Comparison of ENCODE assay signal across 9 cellular contexts in the genomic region with DNA sequence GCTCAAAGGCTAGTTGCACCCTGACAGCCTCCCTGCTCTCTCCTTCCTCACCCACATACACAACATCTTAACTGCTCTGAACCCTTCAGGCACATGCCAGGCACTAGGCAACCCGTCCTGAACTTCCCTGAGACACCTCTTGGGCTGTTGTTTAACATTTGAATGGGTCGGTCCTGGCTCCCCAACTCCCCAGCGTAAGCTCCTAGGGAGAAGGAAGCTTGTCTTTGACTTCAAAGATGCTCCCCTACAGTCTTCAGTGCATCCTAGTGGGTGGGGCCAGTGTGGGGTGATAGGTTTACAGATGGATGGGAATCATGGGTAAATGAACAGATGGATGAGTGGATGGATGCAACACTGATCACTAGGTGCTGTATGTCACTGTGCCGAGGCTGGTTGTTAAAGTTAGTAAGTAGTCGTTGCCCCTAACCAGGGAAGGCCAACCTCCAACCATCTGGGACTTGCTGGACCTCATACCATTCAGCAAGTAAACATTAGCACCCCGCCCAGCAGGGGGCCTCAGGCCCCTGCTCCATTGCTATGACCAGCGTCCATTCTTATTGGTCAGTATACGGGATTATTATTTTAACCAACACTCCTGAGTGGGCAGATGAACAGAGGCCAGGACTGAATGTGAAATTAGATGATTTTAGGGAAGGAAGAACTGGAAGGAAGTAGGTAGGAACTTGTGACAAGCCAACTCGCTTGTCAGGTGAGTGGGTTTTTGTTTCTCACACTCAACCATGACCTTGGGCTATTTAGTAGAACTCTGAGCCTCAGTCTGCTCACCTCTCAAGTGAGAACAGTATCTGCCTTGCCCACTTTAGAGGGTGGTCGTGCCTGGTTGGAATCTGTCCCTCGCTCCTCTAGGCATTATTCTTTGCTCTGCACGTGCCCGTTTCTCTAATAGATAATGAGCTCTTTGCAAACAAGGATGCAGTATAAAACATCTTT.
DNase-seq lines count a peak whose midpoint lies in the region; ATAC-seq and TF ChIP-seq lines count a peak whose summit lies in the region.
"Had no signal": no experiment of that assay in that cellular context is flagged by ENCODE, and none has a peak within 500 bp of the region (broad histone marks: within the 10 kb centered on the region; RNA-seq: fewer than 3 reads in every experiment).

No MANE protein-coding gene starts in this region.

- H3K4me1 ChIP-seq in ascending aorta: no peaks in the 10 kb centered on the region

- H3K4me1 Mint-ChIP-seq in immature natural killer cell: no peaks in the 10 kb centered on the region
- peaks cover 9% of the 10 kb centered on the region for H3K4me1 Mint-ChIP-seq in stimulated activated memory B cell treated with anti-CD40 and anti-IgM and Interleukin-4, amounts not matched to agents 10 μg/mL and 1 μg/mL and 100 μg/mL, for 72 hours
- H3K4me1 Mint-ChIP-seq in activated T-cell treated with anti-CD3 and anti-CD28 coated beads, Interleukin-2, amount 50 U/mL, for 24 hours (ENCODE audit: low read depth): no peaks in the 10 kb centered on the region
- H3K4me1 Mint-ChIP-seq: CD4-positive, CD25-positive, alpha-beta regulatory T cell had no signal

- no peaks in the 10 kb centered on the region for H3K9me3 Mint-ChIP-seq in immature natural killer cell
- no peaks in the 10 kb centered on the region for H3K9me3 Mint-ChIP-seq in stimulated activated memory B cell treated with anti-CD40 and anti-IgM and Interleukin-4, amounts not matched to agents 10 μg/mL and 1 μg/mL and 100 μg/mL, for 72 hours
- H3K9me3 Mint-ChIP-seq in activated T-cell treated with anti-CD3 and anti-CD28 coated beads, Interleukin-2, amount 50 U/mL, for 24 hours: no peaks in the 10 kb centered on the region

- peaks cover 11 to 22% (median 19%) of the 10 kb centered on the region in 3 donors for H3K27me3 Mint-ChIP-seq in immature natural killer cell (ENCODE audit: low read depth in 3 of 3)
- H3K27me3 Mint-ChIP-seq in stimulated activated memory B cell treated with anti-CD40 and anti-IgM and Interleukin-4, amounts not matched to agents 10 μg/mL and 1 μg/mL and 100 μg/mL, for 72 hours: peaks cover 53% of the 10 kb centered on the region
- peaks cover 55% of the 10 kb centered on the region for H3K27me3 Mint-ChIP-seq in activated T-cell treated with anti-CD3 and anti-CD28 coated beads, Interleukin-2, amount 50 U/mL, for 24 hours

- peak; percentile 69 for ATAC-seq in stimulated activated memory B cell treated with anti-CD40 and anti-IgM and Interleukin-4, amounts not matched to agents 10 μg/mL and 1 μg/mL and 100 μg/mL, for 72 hours
- ATAC-seq in GM18907 (IDR thresholded peaks at IDR 0.05; ENCODE audit: unreplicated experiment): no peak

- H3K27ac ChIP-seq in ascending aorta: no peak overlapping the region

- H3K9me3 ChIP-seq in ascending aorta: no peaks in the 10 kb centered on the region

- no peak overlapping the region for H3K27ac Mint-ChIP-seq in immature natural killer cell
- H3K27ac Mint-ChIP-seq in stimulated activated memory B cell treated with anti-CD40 and anti-IgM and Interleukin-4, amounts not matched to agents 10 μg/mL and 1 μg/mL and 100 μg/mL, for 72 hours: no peak overlapping the region
- H3K27ac Mint-ChIP-seq in activated T-cell treated with anti-CD3 and anti-CD28 coated beads, Interleukin-2, amount 50 U/mL, for 24 hours: no peak overlapping the region
- H3K27ac Mint-ChIP-seq: CD4-positive, CD25-positive, alpha-beta regulatory T cell had no signal

- TF ChIP-seq CTCF in ascending aorta (IDR thresholded peaks at IDR 0.05): peak; percentile 53 to 73 (median 59)

- no peaks in the 10 kb centered on the region for H3K36me3 ChIP-seq in ascending aorta

- no peak overlapping the region for H3K4me3 ChIP-seq in ascending aorta

- H3K27me3 ChIP-seq in ascending aorta: no peaks in the 10 kb centered on the region

- DNase-seq in SIG-M5 treated with dmso at 0.1 percent for 504 hours (lab: John Stamatoyannopoulos, UW; ENCODE audit: unreplicated experiment) (peak; percentile 14), SIG-M5 (lab: John Stamatoyannopoulos, UW) (no peak), KBM-7 (peak; percentile 57), ascending aorta (ENCODE audit: low spot score in 2 of 2) (peak; percentile 14 to 81), immature natural killer cell (peak; percentile 26 to 34 (median 32))
- DNase-seq in activated T-cell treated with anti-CD3 and anti-CD28 coated beads, Interleukin-2, amount 50 U/mL, for 24 hours: no peak
- DNase-seq: CD4-positive, CD25-positive, alpha-beta regulatory T cell had no signal

- intact Hi-C loops in ascending aorta (cut with DNase I): loop anchor here (1.0 kb wide), 1 partner anchor 129 kb away; no protein-coding TSS in a partner anchor

- peaks cover 0 to 7% (median 0%) of the 10 kb centered on the region in 3 donors for H3K36me3 Mint-ChIP-seq in immature natural killer cell
- H3K36me3 Mint-ChIP-seq in stimulated activated memory B cell treated with anti-CD40 and anti-IgM and Interleukin-4, amounts not matched to agents 10 μg/mL and 1 μg/mL and 100 μg/mL, for 72 hours: no peaks in the 10 kb centered on the region
- no peaks in the 10 kb centered on the region for H3K36me3 Mint-ChIP-seq in activated T-cell treated with anti-CD3 and anti-CD28 coated beads, Interleukin-2, amount 50 U/mL, for 24 hours (ENCODE audit: low read depth)
- H3K36me3 Mint-ChIP-seq: CD4-positive, CD25-positive, alpha-beta regulatory T cell had no signal

- in situ Hi-C loops in KBM-7 (cut with MboI; ENCODE audit: low pct_unique_long_range_greater_than_20kb, low sequenced_read_pairs): no loop called here

- H3K4me3 Mint-ChIP-seq in immature natural killer cell: peak overlapping the region in 1 of 5 donors; percentile 56
- H3K4me3 Mint-ChIP-seq in stimulated activated memory B cell treated with anti-CD40 and anti-IgM and Interleukin-4, amounts not matched to agents 10 μg/mL and 1 μg/mL and 100 μg/mL, for 72 hours: no peak overlapping the region
- no peak overlapping the region for H3K4me3 Mint-ChIP-seq in activated T-cell treated with anti-CD3 and anti-CD28 coated beads, Interleukin-2, amount 50 U/mL, for 24 hours
- H3K4me3 Mint-ChIP-seq: CD4-positive, CD25-positive, alpha-beta regulatory T cell had no signal

Comparison
In these comparisons a context has a peak if more than half of its experiments do, and no peak if none do; other contexts are left out.
1. DNase-seq: peak in SIG-M5 treated with dmso at 0.1 percent for 504 hours (single experiment), KBM-7 (single experiment), ascending aorta (2 of 2) and immature natural killer cell (3 of 3); none in SIG-M5 (single experiment) and activated T-cell treated with anti-CD3 and anti-CD28 coated beads, Interleukin-2, amount 50 U/mL, for 24 hours (single experiment).